In the genomic region with DNA sequence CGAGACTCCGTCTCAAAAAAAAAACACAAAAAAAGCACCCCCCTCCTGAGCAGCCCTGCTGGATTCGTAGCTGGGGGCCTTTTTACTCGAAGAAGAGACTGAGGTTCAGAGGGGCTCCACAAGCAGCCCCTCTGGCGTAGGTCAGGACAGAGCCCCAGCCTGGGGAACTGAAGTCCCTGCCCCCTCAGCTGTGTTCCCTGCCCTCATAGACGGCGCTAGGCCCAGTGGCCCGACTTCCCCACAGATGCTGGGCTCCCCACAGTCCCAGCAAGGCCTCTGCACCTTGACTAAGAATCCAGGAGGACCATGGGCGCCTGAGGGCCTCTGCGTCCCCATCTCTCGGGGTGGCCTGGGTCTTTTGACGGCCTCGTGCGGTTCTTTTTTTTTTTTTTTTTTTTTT, we compare ENCODE assay signal across 34 cellular contexts. TPM values are rescaled to one million over a fixed set of nuclear protein-coding genes. Genes with fewer than 3 reads are reported as not detected.
"Had no signal": no experiment of that assay in that cellular context is flagged by ENCODE, and none has a peak within 500 bp of the region (broad histone marks: within the 10 kb centered on the region; RNA-seq: fewer than 3 reads in every experiment).

No MANE protein-coding gene starts in this region.

- H3K9me3 ChIP-seq: SJCRH30 had no signal

- H3K4me3 Mint-ChIP-seq: activated CD4-positive, alpha-beta memory T cell treated with anti-CD3 and anti-CD28 coated beads, Interleukin-2, amount 10 ng/mL, durations not matched to agents 7 days and 5 days; activated CD8-positive, alpha-beta memory T cell treated with anti-CD3 and anti-CD28 coated beads, Interleukin-2, amount 10 ng/mL, durations not matched to agents 7 days and 5 days; activated naive CD4-positive, alpha-beta T cell treated with anti-CD3 and anti-CD28 coated beads, Interleukin-2, amount 10 ng/mL, durations not matched to agents 7 days and 5 days; activated naive CD8-positive, alpha-beta T cell; activated naive CD8-positive, alpha-beta T cell treated with anti-CD3 and anti-CD28 coated beads, Interleukin-2, amount 50 U/mL, for 24 hours; brain had no signal

- ATAC-seq: activated CD8-positive, alpha-beta memory T cell treated with anti-CD3 and anti-CD28 coated beads, Interleukin-2, amount 10 ng/mL, durations not matched to agents 7 days and 5 days; activated naive CD8-positive, alpha-beta T cell treated with anti-CD3 and anti-CD28 coated beads, Interleukin-2, amount 50 U/mL, for 24 hours; Panc1 had no signal

- H3K4me1 Mint-ChIP-seq: activated CD4-positive, alpha-beta memory T cell treated with anti-CD3 and anti-CD28 coated beads, Interleukin-2, amount 10 ng/mL, durations not matched to agents 7 days and 5 days; activated CD8-positive, alpha-beta memory T cell treated with anti-CD3 and anti-CD28 coated beads, Interleukin-2, amount 10 ng/mL, durations not matched to agents 7 days and 5 days; activated naive CD4-positive, alpha-beta T cell treated with anti-CD3 and anti-CD28 coated beads, Interleukin-2, amount 10 ng/mL, durations not matched to agents 7 days and 5 days; activated naive CD8-positive, alpha-beta T cell treated with anti-CD3 and anti-CD28 coated beads, Interleukin-2, amount 50 U/mL, for 24 hours had no signal

- H3K9me3 Mint-ChIP-seq: activated naive CD8-positive, alpha-beta T cell treated with anti-CD3 and anti-CD28 coated beads, Interleukin-2, amount 50 U/mL, for 24 hours had no signal

- H3K27me3 Mint-ChIP-seq: activated CD4-positive, alpha-beta memory T cell treated with anti-CD3 and anti-CD28 coated beads, Interleukin-2, amount 10 ng/mL, durations not matched to agents 7 days and 5 days; activated CD8-positive, alpha-beta memory T cell treated with anti-CD3 and anti-CD28 coated beads, Interleukin-2, amount 10 ng/mL, durations not matched to agents 7 days and 5 days; activated naive CD8-positive, alpha-beta T cell had no signal

- H3K27ac ChIP-seq: SJCRH30, SK-N-MC, WERI-Rb-1 had no signal

- H3K4me3 ChIP-seq: SJCRH30, SK-N-MC had no signal

- H3K27me3 ChIP-seq: SJCRH30 had no signal

- H3K36me3 Mint-ChIP-seq: activated CD8-positive, alpha-beta memory T cell treated with anti-CD3 and anti-CD28 coated beads, Interleukin-2, amount 10 ng/mL, durations not matched to agents 7 days and 5 days; activated naive CD4-positive, alpha-beta T cell treated with anti-CD3 and anti-CD28 coated beads, Interleukin-2, amount 10 ng/mL, durations not matched to agents 7 days and 5 days; activated naive CD8-positive, alpha-beta T cell had no signal

- H3K27ac Mint-ChIP-seq: activated CD4-positive, alpha-beta memory T cell treated with anti-CD3 and anti-CD28 coated beads, Interleukin-2, amount 10 ng/mL, durations not matched to agents 7 days and 5 days; activated CD8-positive, alpha-beta memory T cell treated with anti-CD3 and anti-CD28 coated beads, Interleukin-2, amount 10 ng/mL, durations not matched to agents 7 days and 5 days; activated naive CD4-positive, alpha-beta T cell treated with anti-CD3 and anti-CD28 coated beads, Interleukin-2, amount 10 ng/mL, durations not matched to agents 7 days and 5 days; activated naive CD8-positive, alpha-beta T cell; activated naive CD8-positive, alpha-beta T cell treated with anti-CD3 and anti-CD28 coated beads, Interleukin-2, amount 50 U/mL, for 24 hours; brain had no signal

- DNase-seq: activated CD4-positive, alpha-beta memory T cell treated with anti-CD3 and anti-CD28 coated beads, Interleukin-2, amount 10 ng/mL, durations not matched to agents 7 days and 5 days; activated CD4-positive, alpha-beta T cell treated with anti-CD3 and anti-CD28 coated beads for 1 hour; activated CD4-positive, alpha-beta T cell treated with anti-CD3 and anti-CD28 coated beads for 48 hours; activated CD4-positive, CD25-positive, alpha-beta regulatory T cell; activated CD8-positive, alpha-beta memory T cell treated with anti-CD3 and anti-CD28 coated beads for 24 hours; activated CD8-positive, alpha-beta memory T cell treated with anti-CD3 and anti-CD28 coated beads, Interleukin-2, amount 10 ng/mL, durations not matched to agents 7 days and 5 days; activated CD8-positive, alpha-beta memory T cell treated with anti-CD3 and anti-CD28 coated beads, Interleukin-2, amount 50 U/mL, for 48 hours; activated effector memory CD4-positive, alpha-beta T cell treated with Interleukin-2 at 50 U/mL for 16 hours; activated naive CD4-positive, alpha-beta T cell treated with anti-CD3 and anti-CD28 coated beads, Interleukin-2, amount 10 ng/mL, durations not matched to agents 7 days and 5 days; activated naive CD8-positive, alpha-beta T cell treated with anti-CD3 and anti-CD28 coated beads, Interleukin-2, amount 50 U/mL, for 24 hours; activated T-cell treated with anti-CD3 and anti-CD28 coated beads, Interleukin-2, amount 50 U/mL, for 48 hours; anterior cingulate cortex; caudate nucleus; Karpas-422; KBM-7; NCI-H1105; NCI-H1436; NCI-H1694; NCI-H2029; NCI-H345; NCI-H524 treated with DMSO at 0.1 percent for 48 hours; SHP77; SJCRH30; T1000; WERI-Rb-1 had no signal

- H3K36me3 ChIP-seq: SJCRH30 had no signal

RNA-seq across cellular contexts. Expression of a gene that starts 1.1 kb away (rescaled TPM):
- total RNA-seq: activated CD4-positive, alpha-beta memory T cell treated with anti-CD3 and anti-CD28 coated beads, Interleukin-2, amount 10 ng/mL, durations not matched to agents 7 days and 5 days; activated CD8-positive, alpha-beta memory T cell treated with anti-CD3 and anti-CD28 coated beads, Interleukin-2, amount 10 ng/mL, durations not matched to agents 7 days and 5 days; T-helper 1 cell treated with Interleukin-12 subunit alpha and Interleukin-12 subunit beta and Interleukin-4 antibody, amounts not matched to agents 30 ng/mL and 1 ng/mL, for 36 hours; T-helper 2 cell treated with Interferon-gamma antibody and Interleukin-4, amounts not matched to agents 100 ng/mL and 5 ng/mL, for 36 hours had no signal

RNA-seq across cellular contexts. Expression of a gene that starts 41.1 kb away (rescaled TPM):
- total RNA-seq: activated CD4-positive, alpha-beta memory T cell treated with anti-CD3 and anti-CD28 coated beads, Interleukin-2, amount 10 ng/mL, durations not matched to agents 7 days and 5 days; activated CD8-positive, alpha-beta memory T cell treated with anti-CD3 and anti-CD28 coated beads, Interleukin-2, amount 10 ng/mL, durations not matched to agents 7 days and 5 days; T-helper 1 cell treated with Interleukin-12 subunit alpha and Interleukin-12 subunit beta and Interleukin-4 antibody, amounts not matched to agents 30 ng/mL and 1 ng/mL, for 36 hours; T-helper 2 cell treated with Interferon-gamma antibody and Interleukin-4, amounts not matched to agents 100 ng/mL and 5 ng/mL, for 36 hours had no signal

RNA-seq across cellular contexts. Expression of a gene that starts 54.6 kb away (rescaled TPM):
- total RNA-seq: activated CD4-positive, alpha-beta memory T cell treated with anti-CD3 and anti-CD28 coated beads, Interleukin-2, amount 10 ng/mL, durations not matched to agents 7 days and 5 days; bronchial epithelial cell; MCF 10A; NCI-H460; SJCRH30; T-helper 1 cell treated with Interleukin-12 subunit alpha and Interleukin-12 subunit beta and Interleukin-4 antibody, amounts not matched to agents 30 ng/mL and 1 ng/mL, for 36 hours; T-helper 2 cell treated with Interferon-gamma antibody and Interleukin-4, amounts not matched to agents 100 ng/mL and 5 ng/mL, for 36 hours had no signal
